ENCODE assay signal across 17 cellular contexts in genomic region chr6:150738092-150738625, GRCh38.
DNase-seq lines count a peak whose midpoint lies in the region; ATAC-seq and TF ChIP-seq lines count a peak whose summit lies in the region.
"Had no signal": no experiment of that assay in that cellular context is flagged by ENCODE, and none has a peak within 500 bp of the region (broad histone marks: within the 10 kb centered on the region; RNA-seq: fewer than 3 reads in every experiment).

No MANE protein-coding gene starts in this region.

- no peaks in the 10 kb centered on the region for H3K4me1 ChIP-seq in breast epithelium
- peaks cover 0 to 31% (median 6%) of the 10 kb centered on the region in 12 donors for H3K4me1 ChIP-seq in heart left ventricle
- H3K4me1 ChIP-seq: BLaER1 treated with 17β-estradiol and CSF1 and Interleukin-3, amounts not matched to agents 10 nM and 100 nM had no signal

- no peak for ATAC-seq in stimulated activated memory B cell treated with anti-CD40 and anti-IgM and Interleukin-4, amounts not matched to agents 10 μg/mL and 1 μg/mL and 100 μg/mL, for 72 hours
- no peak for ATAC-seq in GM19397 (IDR thresholded peaks at IDR 0.05; ENCODE audit: unreplicated experiment)
- ATAC-seq in heart left ventricle: no peak
- ATAC-seq: GM12878, GM23338 had no signal

- H3K27ac Mint-ChIP-seq in MCF 10A (ENCODE audit: low read depth, unreplicated experiment) (no peak overlapping the region), mesothelial cell of epicardium (peak overlapping the region; percentile 39)
- peak overlapping the region; percentile 11 for H3K27ac Mint-ChIP-seq in stimulated activated memory B cell treated with anti-CD40 and anti-IgM and Interleukin-4, amounts not matched to agents 10 μg/mL and 1 μg/mL and 100 μg/mL, for 72 hours
- H3K27ac Mint-ChIP-seq: CD4-positive, CD25-positive, alpha-beta regulatory T cell; GM23338; IgD-negative memory B cell had no signal

- H3K27ac ChIP-seq in breast epithelium: peak overlapping the region; percentile 21 to 60
- no peak overlapping the region for H3K27ac ChIP-seq in heart left ventricle
- H3K27ac ChIP-seq: 22Rv1; BLaER1 treated with 17β-estradiol and CSF1 and Interleukin-3, amounts not matched to agents 10 nM and 100 nM had no signal

- no peaks in the 10 kb centered on the region for H3K4me1 Mint-ChIP-seq in MCF 10A (ENCODE audit: insufficient read depth, unreplicated experiment)
- peaks cover 40% of the 10 kb centered on the region for H3K4me1 Mint-ChIP-seq in mesothelial cell of epicardium
- H3K4me1 Mint-ChIP-seq in stimulated activated memory B cell treated with anti-CD40 and anti-IgM and Interleukin-4, amounts not matched to agents 10 μg/mL and 1 μg/mL and 100 μg/mL, for 72 hours: peaks cover 70% of the 10 kb centered on the region
- H3K4me1 Mint-ChIP-seq: CD4-positive, CD25-positive, alpha-beta regulatory T cell; GM23338 had no signal

- H3K4me3 ChIP-seq in breast epithelium (no peak overlapping the region), heart left ventricle (no peak overlapping the region)
- H3K4me3 ChIP-seq: BLaER1 treated with 17β-estradiol and CSF1 and Interleukin-3, amounts not matched to agents 10 nM and 100 nM; GM12878; GM23338 had no signal

- H3K4me3 Mint-ChIP-seq in MCF 10A (ENCODE audit: unreplicated experiment) (no peak overlapping the region), mesothelial cell of epicardium (no peak overlapping the region)
- H3K4me3 Mint-ChIP-seq in stimulated activated memory B cell treated with anti-CD40 and anti-IgM and Interleukin-4, amounts not matched to agents 10 μg/mL and 1 μg/mL and 100 μg/mL, for 72 hours: no peak overlapping the region
- H3K4me3 Mint-ChIP-seq: GM23338 had no signal

- no peak for DNase-seq in breast epithelium (ENCODE audit: low spot score in 2 of 2)
- DNase-seq in MCF 10A (ENCODE audit: unreplicated experiment): no peak
- DNase-seq in mesothelial cell of epicardium (ENCODE audit: low spot score in 2 of 2, unreplicated experiment in 2 of 2): no peak
- DNase-seq in SKM-1 treated with dmso at 0.1 percent for 144 hours (lab: John Stamatoyannopoulos, UW; ENCODE audit: unreplicated experiment): no peak
- DNase-seq in heart left ventricle: no peak
- DNase-seq: AML-193; Calu3; CD4-positive, CD25-positive, alpha-beta regulatory T cell; DMS79; H7 had no signal

- TF ChIP-seq POLR2A in breast epithelium (IDR thresholded peaks at IDR 0.05) (no peak), heart left ventricle (IDR thresholded peaks at IDR 0.05) (no peak)

- WGBS in heart left ventricle, 4 donors: 84 to 87% (median 85%) methylated on average over 6 of the region's 6 CpGs

- no peaks in the 10 kb centered on the region for H3K9me3 ChIP-seq in breast epithelium
- no peaks in the 10 kb centered on the region for H3K9me3 ChIP-seq in heart left ventricle
- H3K9me3 ChIP-seq: BLaER1 treated with 17β-estradiol and CSF1 and Interleukin-3, amounts not matched to agents 10 nM and 100 nM had no signal

- H3K27me3 ChIP-seq in breast epithelium (no peaks in the 10 kb centered on the region), heart left ventricle (no peaks in the 10 kb centered on the region)

- H3K27me3 Mint-ChIP-seq in MCF 10A (ENCODE audit: insufficient read depth, unreplicated experiment) (no peaks in the 10 kb centered on the region), mesothelial cell of epicardium (ENCODE audit: low read depth) (no peaks in the 10 kb centered on the region)
- no peaks in the 10 kb centered on the region for H3K27me3 Mint-ChIP-seq in stimulated activated memory B cell treated with anti-CD40 and anti-IgM and Interleukin-4, amounts not matched to agents 10 μg/mL and 1 μg/mL and 100 μg/mL, for 72 hours
- H3K27me3 Mint-ChIP-seq: IgD-negative memory B cell had no signal

- no TSS peak for BruUV-seq in MCF 10A (replicated peaks; lab: Mats Ljungman, UMichigan)

- H3K36me3 ChIP-seq in breast epithelium: no peaks in the 10 kb centered on the region
- peaks cover 0 to 13% (median 7%) of the 10 kb centered on the region in 9 donors for H3K36me3 ChIP-seq in heart left ventricle

- POLR2A ChIA-PET in MCF 10A (lab: Yijun Ruan, JAX): no interaction called here

- CTCF ChIA-PET in MCF 10A (lab: Yijun Ruan, JAX): no interaction called here

- H3K36me3 Mint-ChIP-seq in MCF 10A (ENCODE audit: insufficient read depth, unreplicated experiment): no peaks in the 10 kb centered on the region
- H3K36me3 Mint-ChIP-seq in mesothelial cell of epicardium: peaks cover 24% of the 10 kb centered on the region
- peaks cover 70% of the 10 kb centered on the region for H3K36me3 Mint-ChIP-seq in stimulated activated memory B cell treated with anti-CD40 and anti-IgM and Interleukin-4, amounts not matched to agents 10 μg/mL and 1 μg/mL and 100 μg/mL, for 72 hours
- H3K36me3 Mint-ChIP-seq: CD4-positive, CD25-positive, alpha-beta regulatory T cell had no signal

- intact Hi-C loops in breast epithelium (cut with DNase I; ENCODE audit: low total_unique reads): no loop called here
- intact Hi-C loops in MCF 10A (cut with micrococcal nuclease): no loop called here
- intact Hi-C loops in heart left ventricle (cut with DNase I): no loop called here

- no peaks in the 10 kb centered on the region for H3K9me3 Mint-ChIP-seq in MCF 10A (ENCODE audit: unreplicated experiment)
- H3K9me3 Mint-ChIP-seq in mesothelial cell of epicardium: no peaks in the 10 kb centered on the region
- H3K9me3 Mint-ChIP-seq in stimulated activated memory B cell treated with anti-CD40 and anti-IgM and Interleukin-4, amounts not matched to agents 10 μg/mL and 1 μg/mL and 100 μg/mL, for 72 hours: no peaks in the 10 kb centered on the region
- H3K9me3 Mint-ChIP-seq: CD4-positive, CD25-positive, alpha-beta regulatory T cell; GM23338; IgD-negative memory B cell had no signal

- TF ChIP-seq CTCF in breast epithelium (IDR thresholded peaks at IDR 0.05): no peak
- no peak for TF ChIP-seq CTCF in MCF 10A (IDR thresholded peaks at IDR 0.05; ENCODE audit: unreplicated experiment)
- no peak for TF ChIP-seq CTCF in mesothelial cell of epicardium (IDR thresholded peaks at IDR 0.05; ENCODE audit: unreplicated experiment)
- TF ChIP-seq CTCF in heart left ventricle (IDR thresholded peaks at IDR 0.05): no peak

Comparison
In these comparisons a context has a peak if more than half of its experiments do, and no peak if none do; other contexts are left out.
1. H3K27ac ChIP-seq: peak in breast epithelium (2 of 2); none in heart left ventricle (0 of 12).